In the genomic region with DNA sequence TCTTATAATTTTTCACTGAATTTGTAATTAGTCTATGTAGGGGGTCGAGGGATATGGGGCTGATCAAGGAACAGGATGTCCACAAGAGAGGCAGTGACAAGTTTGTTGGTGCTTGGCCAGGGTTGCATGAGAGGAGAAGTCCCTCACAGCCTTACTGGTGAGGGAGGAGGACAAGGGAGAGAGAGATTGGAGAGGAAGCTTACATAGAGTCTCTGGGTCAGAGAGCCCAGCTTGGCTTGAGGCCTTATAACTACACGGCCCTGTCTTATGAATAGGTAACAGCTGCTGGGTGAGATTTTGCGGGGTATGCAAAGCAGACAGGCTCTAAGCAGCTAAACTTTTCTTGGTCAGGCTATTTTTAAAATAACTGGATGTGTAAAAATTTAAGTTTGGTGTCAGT, we compare ENCODE assay signal across 12 cellular contexts. TPM values are rescaled to one million over a fixed set of nuclear protein-coding genes. Genes with fewer than 3 reads are reported as not detected.
DNase-seq lines count a peak whose midpoint lies in the region; ATAC-seq and TF ChIP-seq lines count a peak whose summit lies in the region.
"Had no signal": no experiment of that assay in that cellular context is flagged by ENCODE, and none has a peak within 500 bp of the region (broad histone marks: within the 10 kb centered on the region; RNA-seq: fewer than 3 reads in every experiment).

No MANE protein-coding gene starts in this region.

- H3K4me3 ChIP-seq in gastroesophageal sphincter = no peak overlapping the region
- no peak overlapping the region for H3K4me3 ChIP-seq in prostate gland

- no peaks in the 10 kb centered on the region for H3K4me1 ChIP-seq in gastroesophageal sphincter
- H3K4me1 ChIP-seq in prostate gland (replicated peaks) = no peaks in the 10 kb centered on the region

- ATAC-seq in GM18519 (IDR thresholded peaks at IDR 0.05; ENCODE audit: low FRiP score, unreplicated experiment) (peak; percentile 90), GM21529 (IDR thresholded peaks at IDR 0.05; ENCODE audit: unreplicated experiment) (peak; percentile 89), HG03175 (IDR thresholded peaks at IDR 0.05; ENCODE audit: unreplicated experiment) (peak; percentile 95), gastroesophageal sphincter (peak; percentile 51)
- ATAC-seq: activated T-cell treated with anti-CD3 and anti-CD28 coated beads, Interleukin-2, amount 50 U/mL, for 72 hours; stimulated activated memory B cell treated with anti-CD40 and anti-IgM and Interleukin-4, amounts not matched to agents 10 μg/mL and 1 μg/mL and 100 μg/mL, for 72 hours had no signal

- WGBS in gastroesophageal sphincter (ENCODE audit: low coverage in 1 of 2), 2 donors = 22 to 33% methylated on average over 2 to 3 of the region's 3 CpGs
- 60% methylated on average over 3 of the region's 3 CpGs for WGBS in prostate gland

- TF ChIP-seq POLR2A in gastroesophageal sphincter (IDR thresholded peaks at IDR 0.05) (no peak), prostate gland (IDR thresholded peaks at IDR 0.05) (no peak)

- no peaks in the 10 kb centered on the region for H3K9me3 ChIP-seq in gastroesophageal sphincter
- H3K9me3 ChIP-seq in prostate gland = no peaks in the 10 kb centered on the region

- TF ChIP-seq EP300 in gastroesophageal sphincter (IDR thresholded peaks at IDR 0.05) = no peak

- H3K27ac ChIP-seq in gastroesophageal sphincter (no peak overlapping the region), prostate gland (no peak overlapping the region)

- DNase-seq in hypothalamus (lab: John Stamatoyannopoulos, UW) = no peak
- DNase-seq in HuH-7.5 (ENCODE audit: low spot score) = no peak
- DNase-seq in prostate gland (ENCODE audit: low spot score) = no peak
- no peak for DNase-seq in NCI-H2029 treated with DMSO at 0.1 percent for 48 hours (lab: John Stamatoyannopoulos, UW)
- DNase-seq: activated T-cell treated with anti-CD3 and anti-CD28 coated beads, Interleukin-2, amount 50 U/mL, for 72 hours; cortex of kidney; NCI-H2171 treated with DMSO at 0.1 percent for 48 hours had no signal

- intact Hi-C loops in prostate gland (cut with DNase I) = loop anchor here (5.0 kb wide), 1 partner anchor 339 kb away; no protein-coding TSS in a partner anchor

- H3K27me3 ChIP-seq in gastroesophageal sphincter = no peaks in the 10 kb centered on the region
- no peaks in the 10 kb centered on the region for H3K27me3 ChIP-seq in prostate gland (replicated peaks; ENCODE audit: insufficient read depth)

- TF ChIP-seq CTCF in gastroesophageal sphincter (IDR thresholded peaks at IDR 0.05) (no peak), prostate gland (IDR thresholded peaks at IDR 0.05) (no peak)

- H3K36me3 ChIP-seq in gastroesophageal sphincter = no peaks in the 10 kb centered on the region
- no peaks in the 10 kb centered on the region for H3K36me3 ChIP-seq in prostate gland

RNA-seq across cellular contexts. Expression of a gene that starts 37.9 kb away (rescaled TPM):
- total RNA-seq in gastroesophageal sphincter (10 to 100 TPM; 27.3 to 53.1 (median 39.1) TPM), prostate gland (10 to 100 TPM; 22.2 to 43.2 TPM)
